In the genomic region with DNA sequence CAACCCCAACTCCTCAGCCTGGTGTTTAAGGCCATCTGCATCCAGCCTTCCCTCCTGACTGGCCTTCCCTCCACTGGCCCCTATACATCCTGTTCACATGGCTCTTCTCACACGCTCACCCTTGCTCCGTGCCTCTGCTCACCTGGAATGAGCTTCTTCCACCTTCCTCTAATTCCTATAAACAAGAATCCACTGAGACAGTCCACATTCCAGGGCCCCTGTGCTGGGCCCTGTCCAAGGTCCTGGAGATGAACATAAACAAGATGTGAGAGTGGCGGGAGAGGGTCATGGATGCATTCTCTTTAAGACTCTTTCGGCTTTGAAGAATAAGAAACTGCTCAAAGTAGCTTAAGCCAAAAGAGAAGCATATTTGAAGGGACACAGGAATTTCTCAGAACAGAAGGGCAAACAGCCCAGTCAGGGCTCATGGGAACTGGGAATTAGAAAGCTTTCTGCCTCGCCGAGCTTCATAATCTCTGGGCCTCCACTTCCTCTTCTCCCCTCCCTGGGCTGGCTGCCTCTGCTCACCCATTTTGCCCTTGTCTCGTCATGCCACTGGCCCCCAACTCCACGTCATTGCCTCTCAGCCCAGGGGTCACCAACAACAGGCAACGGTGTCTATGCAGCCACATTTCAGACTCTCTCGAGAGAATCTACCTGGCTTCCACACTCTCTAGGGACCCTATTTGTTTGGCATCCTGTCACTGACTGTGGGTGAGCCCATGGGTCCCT, we compare ENCODE assay signal across 12 cellular contexts. TPM values are rescaled to one million over a fixed set of nuclear protein-coding genes. Genes with fewer than 3 reads are reported as not detected.
DNase-seq lines count a peak whose midpoint lies in the region; ATAC-seq and TF ChIP-seq lines count a peak whose summit lies in the region.
"Had no signal": no experiment of that assay in that cellular context is flagged by ENCODE, and none has a peak within 500 bp of the region (broad histone marks: within the 10 kb centered on the region; RNA-seq: fewer than 3 reads in every experiment).

No MANE protein-coding gene starts in this region.

- TF ChIP-seq CTCF in Caco-2 (IDR thresholded peaks at IDR 0.05; ENCODE audit: insufficient read depth in 1 of 2, low read depth in 1 of 2, low read length in 1 of 2, severe bottlenecking in 1 of 2, unreplicated experiment in 1 of 2) (no peak), body of pancreas (IDR thresholded peaks at IDR 0.05) (no peak), left lung (IDR thresholded peaks at IDR 0.05) (no peak), coronary artery (IDR thresholded peaks at IDR 0.05) (no peak), chondrocyte (IDR thresholded peaks at IDR 0.05) (no peak)

- H3K4me3 Mint-ChIP-seq in Caco-2 (ENCODE audit: unreplicated experiment): no peak overlapping the region
- no peak overlapping the region for H3K4me3 Mint-ChIP-seq in chondrocyte (ENCODE audit: unreplicated experiment)
- H3K4me3 Mint-ChIP-seq: activated CD4-positive, alpha-beta T cell treated with anti-CD3 and anti-CD28 coated beads, Interleukin-2, amount 10 ng/mL, durations not matched to agents 7 days and 5 days; CD4-positive, alpha-beta memory T cell had no signal

- H3K9me3 Mint-ChIP-seq in Caco-2 (ENCODE audit: unreplicated experiment): no peaks in the 10 kb centered on the region
- peaks cover 3% of the 10 kb centered on the region for H3K9me3 Mint-ChIP-seq in chondrocyte (ENCODE audit: low read depth)
- H3K9me3 Mint-ChIP-seq: activated CD4-positive, alpha-beta T cell treated with anti-CD3 and anti-CD28 coated beads, Interleukin-2, amount 10 ng/mL, durations not matched to agents 7 days and 5 days had no signal

- H3K27ac ChIP-seq in body of pancreas: no peak overlapping the region
- no peak overlapping the region for H3K27ac ChIP-seq in left lung
- no peak overlapping the region for H3K27ac ChIP-seq in coronary artery

- intact Hi-C loops in Caco-2 (cut with micrococcal nuclease; ENCODE audit: unreplicated experiment): no loop called here
- intact Hi-C loops in body of pancreas (cut with DNase I): no loop called here
- intact Hi-C loops in left lung (cut with DNase I): no loop called here

- TF ChIP-seq POLR2A in body of pancreas (IDR thresholded peaks at IDR 0.05): no peak

- H3K4me1 Mint-ChIP-seq in Caco-2 (ENCODE audit: low read depth, unreplicated experiment): peaks cover 8% of the 10 kb centered on the region
- no peaks in the 10 kb centered on the region for H3K4me1 Mint-ChIP-seq in chondrocyte (ENCODE audit: low read depth)

- H3K4me3 ChIP-seq in Caco-2 (ENCODE audit: low read depth, low read length) (no peak overlapping the region), body of pancreas (no peak overlapping the region), left lung (no peak overlapping the region), coronary artery (no peak overlapping the region)

- peaks cover 5% of the 10 kb centered on the region; the same call in 1 of the 2 replicates for H3K4me1 ChIP-seq in Caco-2
- H3K4me1 ChIP-seq in body of pancreas: no peaks in the 10 kb centered on the region
- no peaks in the 10 kb centered on the region for H3K4me1 ChIP-seq in left lung

- POLR2A ChIA-PET in Caco-2 (lab: Charles Lee): no interaction called here

- peaks cover 23% of the 10 kb centered on the region for H3K27me3 Mint-ChIP-seq in Caco-2 (ENCODE audit: insufficient read depth, unreplicated experiment)
- H3K27me3 Mint-ChIP-seq in chondrocyte (ENCODE audit: low read depth): peaks cover 28% of the 10 kb centered on the region

- no peaks in the 10 kb centered on the region; the same call in 1 of the 2 replicates for H3K27me3 ChIP-seq in Caco-2 (replicated peaks; ENCODE audit: control insufficient read depth, insufficient read depth, low read length)
- no peaks in the 10 kb centered on the region for H3K27me3 ChIP-seq in body of pancreas
- peaks cover 0 to 56% of the 10 kb centered on the region in 2 donors for H3K27me3 ChIP-seq in left lung

- BruUV-seq in Caco-2 (replicated peaks; lab: Mats Ljungman, UMichigan): no TSS peak

- WGBS in body of pancreas, 2 donors: 38 to 39% methylated on average over 10 of the region's 10 CpGs

- peaks cover 10% of the 10 kb centered on the region for H3K36me3 Mint-ChIP-seq in Caco-2 (ENCODE audit: insufficient read depth, unreplicated experiment)
- no peaks in the 10 kb centered on the region for H3K36me3 Mint-ChIP-seq in chondrocyte (ENCODE audit: low read depth)
- H3K36me3 Mint-ChIP-seq: CD4-positive, alpha-beta memory T cell had no signal

- H3K36me3 ChIP-seq in Caco-2 (ENCODE audit: control insufficient read depth, insufficient read depth, low read length): no peaks in the 10 kb centered on the region
- H3K36me3 ChIP-seq in body of pancreas (replicated peaks in 1 of 2; ENCODE audit: insufficient read depth in 1 of 2, low read depth in 2 of 2): no peaks in the 10 kb centered on the region
- no peaks in the 10 kb centered on the region for H3K36me3 ChIP-seq in left lung

- CTCF ChIA-PET in Caco-2 (lab: Charles Lee): interaction anchor here (1.0 kb wide), 1 partner anchor 218 kb away, joined by 4 read pairs; no protein-coding TSS in a partner anchor

- peak; percentile 63 to 79 for DNase-seq in Caco-2
- DNase-seq in KBM-7: peak; percentile 47
- DNase-seq in body of pancreas: peak in 1 of 4 donors; percentile 12
- no peak for DNase-seq in left lung
- no peak for DNase-seq in coronary artery (ENCODE audit: low spot score)
- no peak for DNase-seq in chondrocyte (ENCODE audit: low spot score)
- DNase-seq in stimulated activated naive CD8-positive, alpha-beta T cell treated with anti-CD3 and anti-CD28 coated beads, Interleukin-15, Interleukin-2, amounts not matched to agents 100 U/mL and 50 U/mL, for 24 hours: no peak
- DNase-seq: activated CD4-positive, alpha-beta T cell treated with anti-CD3 and anti-CD28 coated beads, Interleukin-2, amount 10 ng/mL, durations not matched to agents 7 days and 5 days; CD4-positive, alpha-beta memory T cell; NCI-H1105 treated with DMSO at 0.1 percent for 48 hours; stimulated activated CD4-positive, alpha-beta T cell treated with anti-CD3 and anti-CD28 coated beads, Interleukin-4, amount 100 ng/mL, for 1 hour had no signal

- H3K27ac Mint-ChIP-seq in Caco-2 (ENCODE audit: unreplicated experiment): no peak overlapping the region
- no peak overlapping the region for H3K27ac Mint-ChIP-seq in chondrocyte (ENCODE audit: unreplicated experiment)
- H3K27ac Mint-ChIP-seq: activated CD4-positive, alpha-beta T cell treated with anti-CD3 and anti-CD28 coated beads, Interleukin-2, amount 10 ng/mL, durations not matched to agents 7 days and 5 days; CD4-positive, alpha-beta memory T cell had no signal

- in situ Hi-C loops in KBM-7 (cut with MboI; ENCODE audit: low pct_unique_long_range_greater_than_20kb, low sequenced_read_pairs): no loop called here

- peak; percentile 18 for ATAC-seq in body of pancreas
- ATAC-seq in left lung: peak; percentile 71
- ATAC-seq in GM21576 (IDR thresholded peaks at IDR 0.05; ENCODE audit: unreplicated experiment): no peak
- no peak for ATAC-seq in stimulated activated naive CD8-positive, alpha-beta T cell treated with anti-CD3 and anti-CD28 coated beads, Interleukin-15, Interleukin-2, amounts not matched to agents 100 U/mL and 50 U/mL, for 24 hours

- H3K9me3 ChIP-seq in Caco-2 (no peaks in the 10 kb centered on the region), body of pancreas (no peaks in the 10 kb centered on the region), left lung (no peaks in the 10 kb centered on the region)

RNA-seq across cellular contexts. Expression of gene SPPL2C, which starts 13.5 kb away (rescaled TPM):
- total RNA-seq in Caco-2 (2022): not detected in 2 replicates
- total RNA-seq in body of pancreas: not detected
- not detected for total RNA-seq in left lung
- total RNA-seq in chondrocyte: not detected in 3 replicates
- total RNA-seq: activated CD4-positive, alpha-beta T cell treated with anti-CD3 and anti-CD28 coated beads, Interleukin-2, amount 10 ng/mL, durations not matched to agents 7 days and 5 days; CD4-positive, alpha-beta memory T cell had no signal

RNA-seq across cellular contexts. Expression of gene MAPT, which starts 36.2 kb away (rescaled TPM):
- total RNA-seq in Caco-2 (2022) (0.60 and 0.95 TPM in 2 replicates), body of pancreas (1 to 10 TPM; 1.6 to 2.3 TPM), left lung (1 to 10 TPM in 1 of 2 donors, under 1 TPM in 1; 0.99 to 1.9 TPM), chondrocyte (2.9 to 6.1 TPM (median 4.5 TPM) in 3 replicates)

Comparison
In these comparisons a context has a peak if more than half of its experiments do, and no peak if none do; other contexts are left out.
1. DNase-seq: peak in Caco-2 (2 of 2) and KBM-7 (single experiment); none in left lung (0 of 2), coronary artery (single experiment), chondrocyte (single experiment) and stimulated activated naive CD8-positive, alpha-beta T cell treated with anti-CD3 and anti-CD28 coated beads, Interleukin-15, Interleukin-2, amounts not matched to agents 100 U/mL and 50 U/mL, for 24 hours (single experiment).
2. ATAC-seq: peak in body of pancreas (single experiment) and left lung (single experiment); none in GM21576 (single experiment) and stimulated activated naive CD8-positive, alpha-beta T cell treated with anti-CD3 and anti-CD28 coated beads, Interleukin-15, Interleukin-2, amounts not matched to agents 100 U/mL and 50 U/mL, for 24 hours (single experiment).